ENCODE assay signal across 2 cellular contexts in genomic region chr17:41678411-41678906, GRCh38.
A peak's percentile ranks its signal among the peaks of the same experiment; 100 is the strongest.
TF ChIP-seq lines count a peak whose summit lies in the region.

No MANE protein-coding gene starts in this region.

TF ChIP-seq in PFSK-1, 5 proteins besides CTCF, POLR2A, EP300 and RAD21:
- TF ChIP-seq SIN3A (IDR thresholded peaks at IDR 0.05; ENCODE audit: borderline replicate concordance, insufficient read depth, low read length) (no peak), REST (IDR thresholded peaks at IDR 0.05; ENCODE audit: insufficient read depth in 1 of 2, low read depth in 2 of 2, low read length in 2 of 2) (no peak), TAF1 (IDR thresholded peaks at IDR 0.05; ENCODE audit: borderline replicate concordance, insufficient read depth, low read length) (no peak), FOXP2 (optimal IDR thresholded peaks at IDR 0.05; ENCODE audit: borderline replicate concordance, extremely low read depth, extremely low read length, insufficient read depth) (no peak), POLR2AphosphoS5 (IDR thresholded peaks at IDR 0.05; ENCODE audit: low read depth, low read length) (peak; percentile 85; the same call in 1 of the 2 replicates)

TF ChIP-seq in H1, 55 proteins besides CTCF, POLR2A, EP300 and RAD21 (continued from another document):
- 0 out of 2 replicates have a peak, but pooled peaks have one; percentile 34 for TF ChIP-seq SP1 (IDR thresholded peaks at IDR 0.05; ENCODE audit: low read depth, low read length)
- peak; percentile 94 for TF ChIP-seq POLR2AphosphoS5 (IDR thresholded peaks at IDR 0.05; ENCODE audit: low read depth, low read length)
- TF ChIP-seq KDM1A (IDR thresholded peaks at IDR 0.05; ENCODE audit: borderline replicate concordance, low read length), result no peak
- no peak for TF ChIP-seq ASH2L (IDR thresholded peaks at IDR 0.05; ENCODE audit: low read length)
- peak; percentile 83 for TF ChIP-seq TBP (IDR thresholded peaks at IDR 0.05; ENCODE audit: low read depth, low read length)
- no peak for TF ChIP-seq BCL11A (IDR thresholded peaks at IDR 0.05; ENCODE audit: low read depth in 2 of 2, low read length in 2 of 2)
